ENCODE assay signal across 13 cellular contexts in the genomic region with DNA sequence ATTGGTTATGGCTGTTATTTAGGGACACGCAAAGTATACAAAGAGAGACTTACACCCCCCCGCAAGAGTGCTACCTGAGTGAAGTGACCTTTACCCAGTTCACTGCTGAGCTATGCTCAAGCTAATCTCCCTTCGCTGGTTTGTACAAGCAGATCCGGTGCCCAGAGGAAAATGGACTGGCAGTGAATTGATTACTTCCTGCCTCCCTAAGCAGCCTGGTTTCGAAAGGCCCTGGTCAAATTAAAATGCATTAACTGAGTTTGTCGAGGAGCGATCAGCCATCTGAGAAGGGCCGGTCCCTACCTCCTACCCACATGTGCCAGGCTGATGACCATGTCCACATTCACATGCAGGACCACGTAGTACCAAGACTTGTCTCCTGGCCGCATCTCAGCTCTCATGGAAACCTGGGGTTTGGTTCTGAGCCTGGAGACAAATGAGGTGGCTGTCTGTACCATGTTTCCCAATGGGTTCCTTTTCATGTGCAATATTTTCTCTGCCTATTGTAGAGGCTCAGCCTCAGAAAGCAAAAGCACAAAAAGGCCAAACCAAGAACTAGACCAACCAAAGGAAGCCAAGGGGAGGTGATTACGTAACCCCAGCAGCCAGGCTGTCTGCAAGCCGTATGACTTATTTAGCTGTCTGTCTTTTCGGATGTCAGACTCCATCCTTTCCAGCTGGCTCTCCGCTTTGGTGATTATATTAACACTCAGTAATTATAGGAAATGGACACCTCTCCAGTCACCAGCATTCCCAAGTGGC.
DNase-seq lines count a peak whose midpoint lies in the region; ATAC-seq and TF ChIP-seq lines count a peak whose summit lies in the region.
"Had no signal": no experiment of that assay in that cellular context is flagged by ENCODE, and none has a peak within 500 bp of the region (broad histone marks: within the 10 kb centered on the region; RNA-seq: fewer than 3 reads in every experiment).

No MANE protein-coding gene starts in this region.

- ATAC-seq in HG02981 (IDR thresholded peaks at IDR 0.05; ENCODE audit: unreplicated experiment) (no peak), HG03196 (IDR thresholded peaks at IDR 0.05; ENCODE audit: unreplicated experiment) (no peak)
- ATAC-seq: stimulated activated memory B cell treated with anti-CD40 and anti-IgM and Interleukin-4, amounts not matched to agents 10 μg/mL and 1 μg/mL and 100 μg/mL, for 72 hours had no signal

- intact Hi-C loops in esophagus muscularis mucosa (cut with DNase I) = no loop called here

- H3K27ac ChIP-seq in neural progenitor cell = no peak overlapping the region
- H3K27ac ChIP-seq in esophagus muscularis mucosa (replicated peaks in 1 of 4) = no peak overlapping the region
- H3K27ac ChIP-seq: skin epidermis had no signal

- H3K4me3 ChIP-seq in astrocyte of the cerebellum (ENCODE audit: low read depth, low read length) (no peak overlapping the region), neural progenitor cell (no peak overlapping the region), esophagus muscularis mucosa (no peak overlapping the region)
- H3K4me3 ChIP-seq: lung, skin epidermis had no signal

- 72% methylated on average over 14 of the region's 14 CpGs for WGBS in esophagus muscularis mucosa

- DNase-seq in NCI-H510A treated with DMSO at 0.1 percent for 48 hours (lab: John Stamatoyannopoulos, UW) = peak; percentile 13
- DNase-seq in NCI-H510A (lab: John Stamatoyannopoulos, UW) = no peak
- DNase-seq in NCI-H146 treated with DMSO at 0.1 percent for 48 hours (lab: John Stamatoyannopoulos, UW; ENCODE audit: unreplicated experiment) = peak; percentile 73
- DNase-seq in astrocyte of the cerebellum (ENCODE audit: low read depth) = peak; percentile 64
- no peak for DNase-seq in neural progenitor cell (ENCODE audit: low spot score)
- DNase-seq in esophagus muscularis mucosa (ENCODE audit: extremely low spot score) = no peak
- DNase-seq: activated gamma-delta T cell treated with Interleukin-2 at 50 U/mL for 16 hours, NCI-H446 had no signal

- no peak overlapping the region for H3K4me2 ChIP-seq in neural progenitor cell

- H3K4me1 ChIP-seq in neural progenitor cell = peaks cover 19% of the 10 kb centered on the region
- H3K4me1 ChIP-seq in esophagus muscularis mucosa = no peaks in the 10 kb centered on the region

- no peak overlapping the region for H3K4me3 Mint-ChIP-seq in neural progenitor cell
- H3K4me3 Mint-ChIP-seq: stimulated activated memory B cell treated with anti-CD40 and anti-IgM and Interleukin-4, amounts not matched to agents 10 μg/mL and 1 μg/mL and 100 μg/mL, for 72 hours had no signal

- H3K36me3 ChIP-seq in neural progenitor cell = no peaks in the 10 kb centered on the region
- H3K36me3 ChIP-seq in esophagus muscularis mucosa = no peaks in the 10 kb centered on the region

- no peaks in the 10 kb centered on the region for H3K27me3 ChIP-seq in neural progenitor cell
- peaks cover 0 to 14% (median 0%) of the 10 kb centered on the region in 4 donors for H3K27me3 ChIP-seq in esophagus muscularis mucosa

- H3K27ac Mint-ChIP-seq in neural progenitor cell = peak overlapping the region; percentile 40
- H3K27ac Mint-ChIP-seq: stimulated activated memory B cell treated with anti-CD40 and anti-IgM and Interleukin-4, amounts not matched to agents 10 μg/mL and 1 μg/mL and 100 μg/mL, for 72 hours had no signal

- H3K79me2 ChIP-seq in neural progenitor cell (ENCODE audit: low read depth) = no peaks in the 10 kb centered on the region

- H3K4me1 Mint-ChIP-seq in neural progenitor cell = peaks cover 56% of the 10 kb centered on the region
- H3K4me1 Mint-ChIP-seq: stimulated activated memory B cell treated with anti-CD40 and anti-IgM and Interleukin-4, amounts not matched to agents 10 μg/mL and 1 μg/mL and 100 μg/mL, for 72 hours had no signal

- H4K20me1 ChIP-seq in neural progenitor cell (ENCODE audit: low read depth) = no peaks in the 10 kb centered on the region

- H3K9me3 Mint-ChIP-seq in neural progenitor cell = no peaks in the 10 kb centered on the region
- H3K9me3 Mint-ChIP-seq: stimulated activated memory B cell treated with anti-CD40 and anti-IgM and Interleukin-4, amounts not matched to agents 10 μg/mL and 1 μg/mL and 100 μg/mL, for 72 hours had no signal

- H3K27me3 Mint-ChIP-seq in neural progenitor cell (ENCODE audit: insufficient read depth, low read depth) = peaks cover 6% of the 10 kb centered on the region
- H3K27me3 Mint-ChIP-seq: stimulated activated memory B cell treated with anti-CD40 and anti-IgM and Interleukin-4, amounts not matched to agents 10 μg/mL and 1 μg/mL and 100 μg/mL, for 72 hours had no signal

- no peak overlapping the region for H2AFZ ChIP-seq in neural progenitor cell (replicated peaks)

- no peak overlapping the region for H3K9ac ChIP-seq in neural progenitor cell

- TF ChIP-seq POLR2A in esophagus muscularis mucosa (IDR thresholded peaks at IDR 0.05; ENCODE audit: low read depth) = no peak

- in situ Hi-C loops in astrocyte of the cerebellum (cut with HindIII; ENCODE audit: low sequenced_read_pairs) = no loop called here

- TF ChIP-seq CTCF in astrocyte of the cerebellum (IDR thresholded peaks at IDR 0.05; ENCODE audit: low read depth, low read length, missing control alignments) (no peak), neural progenitor cell (IDR thresholded peaks at IDR 0.05) (no peak), esophagus muscularis mucosa (IDR thresholded peaks at IDR 0.05) (no peak)

- H3K36me3 Mint-ChIP-seq in neural progenitor cell = no peaks in the 10 kb centered on the region
- H3K36me3 Mint-ChIP-seq: stimulated activated memory B cell treated with anti-CD40 and anti-IgM and Interleukin-4, amounts not matched to agents 10 μg/mL and 1 μg/mL and 100 μg/mL, for 72 hours had no signal

- H3K9me3 ChIP-seq in neural progenitor cell (ENCODE audit: low read depth) (no peaks in the 10 kb centered on the region), esophagus muscularis mucosa (no peaks in the 10 kb centered on the region)

- no peaks in the 10 kb centered on the region for H3F3A ChIP-seq in neural progenitor cell (ENCODE audit: low read depth)

- no peak for TF ChIP-seq EP300 in esophagus muscularis mucosa (IDR thresholded peaks at IDR 0.05)

Comparison
In these comparisons a context has a peak if more than half of its experiments do, and no peak if none do; other contexts are left out.
1. DNase-seq: peak in NCI-H510A treated with DMSO at 0.1 percent for 48 hours (single experiment), NCI-H146 treated with DMSO at 0.1 percent for 48 hours (single experiment) and astrocyte of the cerebellum (single experiment); none in NCI-H510A (single experiment), neural progenitor cell (single experiment) and esophagus muscularis mucosa (single experiment).